Comparison of ENCODE assay signal across 11 cellular contexts in genomic region chr12:113659015-113659414, GRCh38.
"Had no signal": no experiment of that assay in that cellular context is flagged by ENCODE, and none has a peak within 500 bp of the region (broad histone marks: within the 10 kb centered on the region; RNA-seq: fewer than 3 reads in every experiment).

No MANE protein-coding gene starts in this region.

- H3K4me2 ChIP-seq: GM23338 had no signal

- H2AFZ ChIP-seq: GM23248, GM23338 had no signal

- FAIRE-seq: H1, H54 had no signal

- ATAC-seq: GM23338, HCT116 had no signal

- H3K4me3 Mint-ChIP-seq: GM23338, H9, HFFc6 had no signal

- H3K9me3 ChIP-seq: HAP-1 had no signal

- H3K4me3 ChIP-seq: GM23248, GM23338, HAP-1 had no signal

- H3K36me3 ChIP-seq: HAP-1 had no signal

- H3K27ac Mint-ChIP-seq: GM23338, H9, HFFc6 had no signal

- DNase-seq: GM23248, GOT3, H7, H9, HCEC 1CT, HFFc6 had no signal

- H3K27ac ChIP-seq: GM23248 had no signal

- H3K9ac ChIP-seq: GM23248 had no signal
